14 cellular contexts compared by ENCODE assay signal in genomic region chr11:64814712-64815187, GRCh38. TPM values are rescaled to one million over a fixed set of nuclear protein-coding genes. Genes with fewer than 3 reads are reported as not detected.
DNase-seq lines count a peak whose midpoint lies in the region; ATAC-seq, FAIRE-seq and TF ChIP-seq lines count a peak whose summit lies in the region.
"Had no signal": no experiment of that assay in that cellular context is flagged by ENCODE, and none has a peak within 500 bp of the region (broad histone marks: within the 10 kb centered on the region; RNA-seq: fewer than 3 reads in every experiment).

No MANE protein-coding gene starts in this region.

- peaks cover 11% of the 10 kb centered on the region for H3K23me2 ChIP-seq in H9 (ENCODE audit: insufficient read length, low read depth, low read length, poor library complexity, severe bottlenecking)

- TF ChIP-seq POLR2A in GM12878 (IDR thresholded peaks at IDR 0.05; ENCODE audit: low read depth, low read length) = no peak

- TF ChIP-seq CTCF in GM12865 (IDR thresholded peaks at IDR 0.05; ENCODE audit: insufficient read depth, low read depth, low read length, missing control alignments) (no peak), GM12878 (IDR thresholded peaks at IDR 0.05 in 2 of 3, conservative IDR thresholded peaks at IDR 0.05 in 1 of 3; ENCODE audit: control insufficient read depth in 2 of 3, extremely low read depth in 1 of 3, insufficient read depth in 1 of 3, low read depth in 3 of 3, low read length in 3 of 3) (no peak), H9 (conservative IDR thresholded peaks at IDR 0.05) (no peak)

- FAIRE-seq in GM12878 (lab: Jason Lieb, UNC) (peak; percentile 96), HTR-8/SVneo (lab: Jason Lieb, UNC) (no peak)

- peak; percentile 18 to 67; a peak in 2 of 4 replicates for TF ChIP-seq EP300 in GM12878 (IDR thresholded peaks at IDR 0.05; ENCODE audit: borderline replicate concordance in 1 of 2, control insufficient read depth in 1 of 2, low read depth in 2 of 2, low read length in 2 of 2)

- H3K79me2 ChIP-seq in GM12878 (ENCODE audit: control insufficient read depth, insufficient read depth, low read length) (no peaks in the 10 kb centered on the region; the same call in 1 of the 2 replicates), H9 (ENCODE audit: insufficient read depth, low read length) (no peaks in the 10 kb centered on the region)

- no peak overlapping the region for H3K18ac ChIP-seq in H9 (ENCODE audit: insufficient read length, low read depth, low read length)

- H3K4ac ChIP-seq in H9 (ENCODE audit: low read depth, low read length) = no peak overlapping the region

- ATAC-seq in GM19452 (IDR thresholded peaks at IDR 0.05; ENCODE audit: unreplicated experiment) (peak; percentile 64), HG03064 (IDR thresholded peaks at IDR 0.05; ENCODE audit: low read depth, unreplicated experiment) (peak; percentile 60), GM12878 (peak; percentile 73)
- ATAC-seq: Panc1 had no signal

- H3K27ac Mint-ChIP-seq in H9 = 0 out of 7 replicates have a peak overlapping the region, but pooled peaks of 1 of the 3 experiments have one; percentile 44

- no peak overlapping the region for H4K8ac ChIP-seq in H9 (replicated peaks; ENCODE audit: insufficient read length, low read depth, low read length)

- no peak overlapping the region for H3K14ac ChIP-seq in H9 (ENCODE audit: insufficient read depth, low read length)

- H3K79me1 ChIP-seq in H9 (ENCODE audit: insufficient read depth, low read depth, low read length, poor library complexity, severe bottlenecking) = no peaks in the 10 kb centered on the region

- H3K23ac ChIP-seq in H9 (ENCODE audit: insufficient read length, low read depth, low read length) = no peak overlapping the region

- no peaks in the 10 kb centered on the region for H3K36me3 Mint-ChIP-seq in H9 (ENCODE audit: insufficient read depth in 1 of 3, low read depth in 3 of 3)

- no peak overlapping the region for H3K4me3 Mint-ChIP-seq in H9

- WGBS in GM12878 (ENCODE audit: insufficient coverage, insufficient replicate concordance, low lambda C conversion rate, missing lambda C conversion rate) = 0% methylated on average over 7 of the region's 7 CpGs
- no CpG with 5 or more reads among the region's 7 CpGs for WGBS in H9 (ENCODE audit: extremely low coverage, insufficient read length, low lambda C conversion rate)

- H3K27me3 ChIP-seq in GM12878 (replicated peaks in 1 of 2; ENCODE audit: control insufficient read depth in 2 of 2, insufficient read depth in 2 of 2, low read length in 1 of 2) (no peaks in the 10 kb centered on the region), H9 (ENCODE audit: insufficient read depth, low read length) (no peaks in the 10 kb centered on the region)
- H3K27me3 ChIP-seq: ascending aorta had no signal

- no peaks in the 10 kb centered on the region; the same call in 1 of the 2 replicates for H3K27me3 Mint-ChIP-seq in H9 (ENCODE audit: low read depth)

- peaks cover 0 to under 1% of the 10 kb centered on the region in 2 experiments; a peak in 1 of 4 replicates for H3K4me1 Mint-ChIP-seq in H9

- DNase-seq in GM12865 (ENCODE audit: low read depth) (peak; percentile 95), GM12878 (ENCODE audit: low read depth, low spot score) (peak; percentile 94), H9 (no peak), D341Med (ENCODE audit: low spot score) (no peak), HTR-8/SVneo (ENCODE audit: insufficient read length, low spot score) (no peak)
- DNase-seq in effector CD4-positive, alpha-beta T cell = no peak
- DNase-seq: activated CD8-positive, alpha-beta memory T cell treated with anti-CD3 and anti-CD28 coated beads, Interleukin-2, amount 50 U/mL, for 48 hours; GF-D8; H7; NCI-H2029 had no signal

- no peak overlapping the region for H2BK5ac ChIP-seq in H9 (ENCODE audit: insufficient read length, low read length)

- H2AFZ ChIP-seq in GM12878 (ENCODE audit: control insufficient read depth, low read depth, low read length) (peak overlapping the region; percentile 10; the same call in 1 of the 2 replicates), H9 (ENCODE audit: low read length) (no peak overlapping the region)

- H3K27ac ChIP-seq in GM12878 (ENCODE audit: control insufficient read depth, insufficient read depth) (no peak overlapping the region), H9 (ENCODE audit: insufficient read length, low read depth, low read length) (no peak overlapping the region)
- H3K27ac ChIP-seq: ascending aorta had no signal

- H3K36me3 ChIP-seq in GM12878 (ENCODE audit: control insufficient read depth in 2 of 2, insufficient read depth in 2 of 2, low read length in 1 of 2) = no peaks in the 10 kb centered on the region
- H3K36me3 ChIP-seq: ascending aorta had no signal

- intact Hi-C loops in GM12878 (cut with micrococcal nuclease; ENCODE audit: unreplicated experiment) = loop anchor here (2.0 kb wide), 1 partner anchor 72 kb away; no protein-coding TSS in a partner anchor

- no peak overlapping the region for H4K91ac ChIP-seq in H9 (ENCODE audit: insufficient read length, low read depth, low read length)

- H3K9ac ChIP-seq in GM12878 (ENCODE audit: control insufficient read depth, insufficient read depth, low read length) (no peak overlapping the region), H9 (ENCODE audit: extremely low read depth, insufficient read length, low read length) (no peak overlapping the region)

- BruUV-seq in GM12878 (replicated peaks; lab: Mats Ljungman, UMichigan) = no TSS peak

- no peak overlapping the region for H2BK12ac ChIP-seq in H9 (ENCODE audit: insufficient read length, low read depth, low read length)

- no peak overlapping the region for H2BK20ac ChIP-seq in H9 (ENCODE audit: low read depth, low read length, poor library complexity, severe bottlenecking)

- no peak overlapping the region for H3K4me3 ChIP-seq in GM12865 (ENCODE audit: low read depth, low read length)
- no peak overlapping the region for H3K4me3 ChIP-seq in GM12878
- H3K4me3 ChIP-seq: ascending aorta had no signal

- no peaks in the 10 kb centered on the region; a peak in 1 of 5 replicates for H3K9me3 Mint-ChIP-seq in H9

- H2AK5ac ChIP-seq in H9 (ENCODE audit: insufficient read length, low read length) = no peak overlapping the region

- H3K4me2 ChIP-seq in GM12878 (ENCODE audit: control insufficient read depth, insufficient read depth) (0 out of 2 replicates have a peak overlapping the region, but pooled peaks have one; percentile 11), H9 (ENCODE audit: insufficient read depth, insufficient read length, low read length) (no peak overlapping the region)

- no peaks in the 10 kb centered on the region for H4K20me1 ChIP-seq in GM12878 (ENCODE audit: control insufficient read depth, insufficient read depth)
- H4K20me1 ChIP-seq in H9 (ENCODE audit: control insufficient read depth, insufficient read depth, insufficient read length) = no peaks in the 10 kb centered on the region

- in situ Hi-C loops in GM12878 (cut with MboI) = no loop called here

- H2BK15ac ChIP-seq in H9 (ENCODE audit: low read depth, low read length) = no peak overlapping the region

- TF ChIP-seq RAD21 in GM12878 (IDR thresholded peaks at IDR 0.05; ENCODE audit: insufficient read depth, low read depth, low read length) = no peak

- H3K4me1 ChIP-seq in GM12878 (ENCODE audit: control insufficient read depth, insufficient read depth, low read length) (peaks cover 18% of the 10 kb centered on the region), H9 (ENCODE audit: insufficient read depth, low read length) (no peaks in the 10 kb centered on the region)

- SMC1A ChIA-PET in GM12878 (lab: Charles Lee; ENCODE audit: uncharacterized antibody, unreplicated experiment) = interaction anchor here (0.6 to 0.9 kb wide), 3 partner anchors 17 to 69 kb away, joined by 3 to 4 read pairs (median 3); no protein-coding TSS in a partner anchor

- no peak overlapping the region for H4K5ac ChIP-seq in H9 (ENCODE audit: insufficient read length, low read depth, low read length)

- CTCF ChIA-PET in GM12878 (lab: Yijun Ruan, JAX) = interaction anchor here (0.9 to 4.4 kb wide), 4 partner anchors 29 to 198 kb away, joined by 3 to 19 read pairs (median 4); no protein-coding TSS in a partner anchor

- H3T11ph ChIP-seq in H9 (ENCODE audit: low read length) = no peak overlapping the region

- no peak overlapping the region for H2BK120ac ChIP-seq in H9 (ENCODE audit: low read depth, low read length, poor library complexity, severe bottlenecking)

- H3K56ac ChIP-seq in H9 (ENCODE audit: insufficient read length, low read depth, low read length) = no peak overlapping the region

- H3K9me3 ChIP-seq in GM12878 (replicated peaks; ENCODE audit: control insufficient read depth, insufficient read depth, low read length) (no peaks in the 10 kb centered on the region), H9 (ENCODE audit: control insufficient read depth, low read depth, low read length) (no peaks in the 10 kb centered on the region)
- H3K9me3 ChIP-seq: ascending aorta had no signal

- POLR2A ChIA-PET in GM12878 (lab: Charles Lee) = interaction anchor here (0.6 to 2.0 kb wide), 2 partner anchors 36 to 65 kb away, joined by 3 to 7 read pairs; partner anchors contain the start of gene SF1

- RAD21 ChIA-PET in GM12878 (lab: Charles Lee; ENCODE audit: unreplicated experiment) = interaction anchor here (1.2 kb wide), 1 partner anchor 33 kb away, joined by 3 read pairs; no protein-coding TSS in a partner anchor

RNA-seq across cellular contexts. Expression of gene MEN1, which starts 4.4 kb away (rescaled TPM):
- total RNA-seq in GM12878 (2013; cell fraction: nucleolus; rRNA removed) = 19.7 and 20.0 TPM in 2 replicates
- total RNA-seq in GM12878 (2014; rRNA removed) (14.4 and 19.0 TPM in 2 replicates), GM12878 (2014; rRNA removed; fragmentation: Illumina TruSeq; extraction: Trizol) (6.3 and 6.5 TPM in 2 replicates), GM12878 (2021) (31.1 and 32.6 TPM in 2 replicates), H9 (2021) (49.9 and 50.0 TPM in 2 replicates)
- 34.2 TPM for polyA plus RNA-seq in GM12878 (2011; ENCODE audit: low read depth)
- polyA plus RNA-seq in GM12878 (2011; rRNA removed) (6.0 and 19.0 TPM in 2 replicates), GM12878 (2014; fragmentation: Illumina TruSeq; extraction: Trizol) (13.0 and 22.4 TPM in 2 replicates), GM12878 (2014; fragmentation: Nextera tagmentation; extraction: Ambion mirVana) (1 to 10 TPM; 2.5 to 4.1 TPM), GM12878 (2014; rRNA removed) (26.8 and 37.5 TPM in 2 replicates), GM12878 (2016; fragmentation: Nextera tagmentation; extraction: Ambion mirVana) (10 to 100 TPM; 38.9 to 39.7 TPM)
- polyA plus RNA-seq in GM12878 (2011; cell fraction: cytosol; rRNA removed) = 21.8 and 25.3 TPM in 2 replicates
- polyA plus RNA-seq in GM12878 (2011; cell fraction: nucleus; rRNA removed) = 82.8 and 85.9 TPM in 2 replicates
- polyA plus RNA-seq in GM12878 (2012) = 23.4 and 25.0 TPM in 2 replicates
- polyA minus RNA-seq in GM12878 (2011; rRNA and poly(A)+ RNA removed) = 11.0 and 14.9 TPM in 2 replicates
- polyA minus RNA-seq in GM12878 (2011; cell fraction: cytosol; rRNA and poly(A)+ RNA removed) = 11.9 and 14.7 TPM in 2 replicates
- 11.5 and 17.5 TPM in 2 replicates for polyA minus RNA-seq in GM12878 (2011; cell fraction: nucleus; rRNA and poly(A)+ RNA removed)

RNA-seq across cellular contexts. Expression of gene MAP4K2, which starts 11.7 kb away (rescaled TPM):
- 51.0 and 55.9 TPM in 2 replicates for total RNA-seq in GM12878 (2013; cell fraction: nucleolus; rRNA removed)
- total RNA-seq in GM12878 (2014; rRNA removed) = 66.7 and 74.7 TPM in 2 replicates
- total RNA-seq in GM12878 (2014; rRNA removed; fragmentation: Illumina TruSeq; extraction: Trizol) = 36.9 and 41.0 TPM in 2 replicates
- 78.1 and 79.2 TPM in 2 replicates for total RNA-seq in GM12878 (2021)
- polyA plus RNA-seq in GM12878 (2011; ENCODE audit: low read depth) = 11.2 TPM
- polyA plus RNA-seq in GM12878 (2011; rRNA removed) = 27.3 and 49.9 TPM in 2 replicates
- 73.2 and 91.2 TPM in 2 replicates for polyA plus RNA-seq in GM12878 (2011; cell fraction: cytosol; rRNA removed)
- polyA plus RNA-seq in GM12878 (2011; cell fraction: nucleus; rRNA removed) = 284 and 290 TPM in 2 replicates
- 33.8 and 37.8 TPM in 2 replicates for polyA plus RNA-seq in GM12878 (2012)
- 16.1 and 42.8 TPM in 2 replicates for polyA plus RNA-seq in GM12878 (2014; fragmentation: Illumina TruSeq; extraction: Trizol)
- 1 to 10 TPM in 1 of 2 experiments, under 1 TPM in 1; 0.98 to 4.4 TPM for polyA plus RNA-seq in GM12878 (2014; fragmentation: Nextera tagmentation; extraction: Ambion mirVana)
- 69.0 and 71.8 TPM in 2 replicates for polyA plus RNA-seq in GM12878 (2014; rRNA removed)
- polyA plus RNA-seq in GM12878 (2016; fragmentation: Nextera tagmentation; extraction: Ambion mirVana) = 10 to 100 TPM; 47.8 to 52.9 TPM
- polyA minus RNA-seq in GM12878 (2011; rRNA and poly(A)+ RNA removed) = 58.6 and 101 TPM in 2 replicates
- 25.9 and 26.6 TPM in 2 replicates for polyA minus RNA-seq in GM12878 (2011; cell fraction: cytosol; rRNA and poly(A)+ RNA removed)
- 50.8 and 62.9 TPM in 2 replicates for polyA minus RNA-seq in GM12878 (2011; cell fraction: nucleus; rRNA and poly(A)+ RNA removed)
- 21.6 and 24.7 TPM in 2 replicates for total RNA-seq in H9 (2021)

RNA-seq across cellular contexts. Expression of gene CDC42BPG, which starts 29.7 kb away (rescaled TPM):
- 0.73 and 1.6 TPM in 2 replicates for total RNA-seq in GM12878 (2013; cell fraction: nucleolus; rRNA removed)
- total RNA-seq in GM12878 (2014; rRNA removed) = 0.11 and 1.3 TPM in 2 replicates
- total RNA-seq in GM12878 (2014; rRNA removed; fragmentation: Illumina TruSeq; extraction: Trizol) = 0.09 TPM in 2 replicates
- total RNA-seq in GM12878 (2021) = 0.36 and 0.45 TPM in 2 replicates
- 0.10 TPM for polyA plus RNA-seq in GM12878 (2011; ENCODE audit: low read depth)
- polyA plus RNA-seq in GM12878 (2011; rRNA removed) = 0.04 and 0.12 TPM in 2 replicates
- polyA plus RNA-seq in GM12878 (2011; cell fraction: cytosol; rRNA removed) = 0.10 and 0.13 TPM in 2 replicates
- 0.48 and 0.92 TPM in 2 replicates for polyA plus RNA-seq in GM12878 (2011; cell fraction: nucleus; rRNA removed)
- polyA plus RNA-seq in GM12878 (2012) = 0.22 and 0.45 TPM in 2 replicates
- 0.03 and 0.46 TPM in 2 replicates for polyA plus RNA-seq in GM12878 (2014; fragmentation: Illumina TruSeq; extraction: Trizol)
- polyA plus RNA-seq in GM12878 (2014; fragmentation: Nextera tagmentation; extraction: Ambion mirVana) = under 1 TPM in 1 of 2 experiments, not detected in 1; 0.02 TPM
- polyA plus RNA-seq in GM12878 (2014; rRNA removed) = 0.44 and 0.53 TPM in 2 replicates
- polyA plus RNA-seq in GM12878 (2016; fragmentation: Nextera tagmentation; extraction: Ambion mirVana) = under 1 TPM; 0.04 TPM
- polyA minus RNA-seq in GM12878 (2011; rRNA and poly(A)+ RNA removed) = 0.05 TPM in 1 of 2 replicates, not detected in the other
- 0.13 TPM in 1 of 2 replicates, not detected in the other for polyA minus RNA-seq in GM12878 (2011; cell fraction: cytosol; rRNA and poly(A)+ RNA removed)
- 0.19 and 0.24 TPM in 2 replicates for polyA minus RNA-seq in GM12878 (2011; cell fraction: nucleus; rRNA and poly(A)+ RNA removed)
- total RNA-seq in H9 (2021) = 24.2 and 24.9 TPM in 2 replicates
- total RNA-seq: ascending aorta had no signal

RNA-seq across cellular contexts. Expression of gene SF1, which starts 36.4 kb away (rescaled TPM):
- total RNA-seq in GM12878 (2013; cell fraction: nucleolus; rRNA removed) = 483 and 541 TPM in 2 replicates
- total RNA-seq in GM12878 (2014; rRNA removed) (88.2 and 111 TPM in 2 replicates), GM12878 (2014; rRNA removed; fragmentation: Illumina TruSeq; extraction: Trizol) (76.0 and 84.4 TPM in 2 replicates), GM12878 (2021) (327 and 337 TPM in 2 replicates), H9 (2021) (514 and 528 TPM in 2 replicates)
- 194 TPM for polyA plus RNA-seq in GM12878 (2011; ENCODE audit: low read depth)
- polyA plus RNA-seq in GM12878 (2011; rRNA removed) (82.5 and 84.8 TPM in 2 replicates), GM12878 (2014; fragmentation: Illumina TruSeq; extraction: Trizol) (216 and 280 TPM in 2 replicates), GM12878 (2014; fragmentation: Nextera tagmentation; extraction: Ambion mirVana) (10 to 100 TPM; 13.6 to 29.6 TPM), GM12878 (2014; rRNA removed) (155 and 172 TPM in 2 replicates), GM12878 (2016; fragmentation: Nextera tagmentation; extraction: Ambion mirVana) (100 to 1,000 TPM in 1 of 2 experiments, 10 to 100 TPM in 1; 97.4 to 109 TPM)
- 66.7 and 83.7 TPM in 2 replicates for polyA plus RNA-seq in GM12878 (2011; cell fraction: cytosol; rRNA removed)
- 212 and 291 TPM in 2 replicates for polyA plus RNA-seq in GM12878 (2011; cell fraction: nucleus; rRNA removed)
- 178 and 252 TPM in 2 replicates for polyA plus RNA-seq in GM12878 (2012)
- 79.1 and 94.2 TPM in 2 replicates for polyA minus RNA-seq in GM12878 (2011; rRNA and poly(A)+ RNA removed)
- 53.6 and 66.4 TPM in 2 replicates for polyA minus RNA-seq in GM12878 (2011; cell fraction: cytosol; rRNA and poly(A)+ RNA removed)
- 124 and 191 TPM in 2 replicates for polyA minus RNA-seq in GM12878 (2011; cell fraction: nucleus; rRNA and poly(A)+ RNA removed)

RNA-seq across cellular contexts. Expression of gene PYGM, which starts 55.0 kb away (rescaled TPM):
- 2.2 and 3.1 TPM in 2 replicates for total RNA-seq in GM12878 (2013; cell fraction: nucleolus; rRNA removed)
- 0.27 and 0.34 TPM in 2 replicates for total RNA-seq in GM12878 (2014; rRNA removed)
- total RNA-seq in GM12878 (2014; rRNA removed; fragmentation: Illumina TruSeq; extraction: Trizol) = 0.23 and 0.27 TPM in 2 replicates
- 0.28 and 0.35 TPM in 2 replicates for total RNA-seq in GM12878 (2021)
- 0.42 TPM for polyA plus RNA-seq in GM12878 (2011; ENCODE audit: low read depth)
- 0.32 and 0.33 TPM in 2 replicates for polyA plus RNA-seq in GM12878 (2011; rRNA removed)
- 0.19 and 0.20 TPM in 2 replicates for polyA plus RNA-seq in GM12878 (2011; cell fraction: cytosol; rRNA removed)
- 1.1 and 1.4 TPM in 2 replicates for polyA plus RNA-seq in GM12878 (2011; cell fraction: nucleus; rRNA removed)
- 0.80 and 0.88 TPM in 2 replicates for polyA plus RNA-seq in GM12878 (2012)
- 0.19 TPM in 1 of 2 replicates, not detected in the other for polyA plus RNA-seq in GM12878 (2014; fragmentation: Illumina TruSeq; extraction: Trizol)
- under 1 TPM; 0.04 to 0.08 TPM for polyA plus RNA-seq in GM12878 (2014; fragmentation: Nextera tagmentation; extraction: Ambion mirVana)
- 0.61 and 3.7 TPM in 2 replicates for polyA plus RNA-seq in GM12878 (2014; rRNA removed)
- polyA plus RNA-seq in GM12878 (2016; fragmentation: Nextera tagmentation; extraction: Ambion mirVana) = under 1 TPM in 1 of 2 experiments, not detected in 1; 0.04 TPM
- 0.72 and 0.95 TPM in 2 replicates for polyA minus RNA-seq in GM12878 (2011; rRNA and poly(A)+ RNA removed)
- not detected in 2 replicates for polyA minus RNA-seq in GM12878 (2011; cell fraction: cytosol; rRNA and poly(A)+ RNA removed)
- polyA minus RNA-seq in GM12878 (2011; cell fraction: nucleus; rRNA and poly(A)+ RNA removed) = 0.48 and 2.0 TPM in 2 replicates
- total RNA-seq in H9 (2021) = 3.6 TPM in 2 replicates

Comparison
In these comparisons a context has a peak if more than half of its experiments do, and no peak if none do; other contexts are left out.
1. DNase-seq: peak in GM12865 (single experiment) and GM12878 (single experiment); none in H9 (single experiment), effector CD4-positive, alpha-beta T cell (single experiment), D341Med (single experiment) and HTR-8/SVneo (single experiment).
2. Peak in every context shown above with its lines, with median percentiles within 50 percentile points of each other: ATAC-seq.